In genomic region chr17:15171433-15172047, GRCh38 we compare ENCODE assay signal across 8 cellular contexts.
DNase-seq lines count a peak whose midpoint lies in the region; ATAC-seq lines count a peak whose summit lies in the region.

No MANE protein-coding gene starts in this region.

- in situ Hi-C loops in Caki2 (cut with HindIII; ENCODE audit: low pct_unique_long_range_greater_than_20kb, low sequenced_read_pairs), result no loop called here

- WGBS in right cardiac atrium, result 20% methylated on average over 7 of the region's 7 CpGs

- DNase-seq in Caki2 (ENCODE audit: low read depth), result peak; percentile 22
- peak; percentile 69 for DNase-seq in NCI-H69 (lab: John Stamatoyannopoulos, UW)
- peak; percentile 25 for DNase-seq in amniotic stem cell (lab: John Stamatoyannopoulos, UW)
- peak; percentile 52 to 77 (median 76) for DNase-seq in right cardiac atrium
- DNase-seq in retina, result peak; percentile 75
- no peak for DNase-seq in DMS79 treated with DMSO at 0.1 percent for 48 hours (lab: John Stamatoyannopoulos, UW)

- no peak overlapping the region for H3K27ac ChIP-seq in right cardiac atrium (ENCODE audit: low read length)

- no peaks in the 10 kb centered on the region for H3K9me3 ChIP-seq in right cardiac atrium (ENCODE audit: control insufficient read depth, low read length)

- ATAC-seq in GM21360 (IDR thresholded peaks at IDR 0.05; ENCODE audit: unreplicated experiment) (peak; percentile 62), right cardiac atrium (peak; percentile 75 to 80), HG02840 (IDR thresholded peaks at IDR 0.05; ENCODE audit: low FRiP score, unreplicated experiment) (no peak)

- intact Hi-C loops in right cardiac atrium (cut with DNase I), result no loop called here

- H3K4me3 ChIP-seq in right cardiac atrium (ENCODE audit: low read length), result no peak overlapping the region

- H3K27me3 ChIP-seq in right cardiac atrium (ENCODE audit: control insufficient read depth, insufficient read depth), result no peaks in the 10 kb centered on the region

- no peaks in the 10 kb centered on the region for H3K4me1 ChIP-seq in right cardiac atrium (ENCODE audit: control insufficient read depth, insufficient read depth, low read length)
